Comparison of ENCODE assay signal across 14 cellular contexts in the genomic region with DNA sequence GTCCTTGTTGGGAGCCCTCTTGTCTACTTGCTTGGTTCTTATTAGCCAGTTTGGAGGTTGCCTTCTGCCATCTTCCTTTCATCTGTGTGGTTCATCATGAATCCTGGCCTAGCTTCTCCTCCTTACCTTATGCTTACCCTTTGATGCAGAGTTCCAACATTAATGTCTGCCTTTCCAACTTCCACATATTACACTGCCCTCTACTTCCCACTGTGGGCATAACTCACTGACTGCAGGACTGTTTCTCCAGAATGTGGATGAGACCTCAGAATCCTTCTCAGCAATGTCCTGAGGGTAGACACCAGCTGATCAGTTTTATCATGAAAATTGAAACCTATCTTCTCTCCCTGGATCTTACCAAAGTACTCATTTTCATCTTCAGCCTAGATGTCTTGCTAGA.
DNase-seq lines count a peak whose midpoint lies in the region; ATAC-seq and TF ChIP-seq lines count a peak whose summit lies in the region.
"Had no signal": no experiment of that assay in that cellular context is flagged by ENCODE, and none has a peak within 500 bp of the region (broad histone marks: within the 10 kb centered on the region; RNA-seq: fewer than 3 reads in every experiment).

No MANE protein-coding gene starts in this region.

- no peak for ATAC-seq in GM18873 (IDR thresholded peaks at IDR 0.05; ENCODE audit: low FRiP score, unreplicated experiment)
- ATAC-seq: activated CD8-positive, alpha-beta T cell treated with anti-CD3 and anti-CD28 coated beads for 36 hours; mucosa of descending colon; right cardiac atrium had no signal

- H3K9ac ChIP-seq in fibroblast of lung (ENCODE audit: insufficient read depth, low read length): no peak overlapping the region

- TF ChIP-seq CTCF in fibroblast of lung (conservative IDR thresholded peaks at IDR 0.05 in 1 of 2, IDR thresholded peaks at IDR 0.05 in 1 of 2; ENCODE audit: low read depth in 1 of 2, low read length in 2 of 2): peak in 1 of 2 donors; percentile 43
- TF ChIP-seq CTCF in osteoblast (IDR thresholded peaks at IDR 0.05; ENCODE audit: extremely low read depth, low read depth, low read length): peak; percentile 52

- H3K79me2 ChIP-seq in fibroblast of lung (ENCODE audit: control insufficient read depth, insufficient read depth, low read length) (no peaks in the 10 kb centered on the region), osteoblast (ENCODE audit: insufficient read depth, low read length) (no peaks in the 10 kb centered on the region)

- H3K4me3 ChIP-seq in fibroblast of lung (replicated peaks in 1 of 4; ENCODE audit: control extremely low read depth in 1 of 4, insufficient read depth in 1 of 4, low read depth in 3 of 4, low read length in 4 of 4) (no peak overlapping the region), osteoblast (ENCODE audit: insufficient read depth, low read length) (no peak overlapping the region)
- H3K4me3 ChIP-seq: mucosa of descending colon, thoracic aorta had no signal

- peak; percentile 22 for DNase-seq in H4 (ENCODE audit: low spot score)
- DNase-seq in NCI-H69 (lab: John Stamatoyannopoulos, UW): peak; percentile 7
- DNase-seq in fibroblast of lung (ENCODE audit: low read depth in 2 of 2): peak; percentile 2 to 23
- DNase-seq in osteoblast (ENCODE audit: insufficient read length, low spot score, missing footprints): no peak
- no peak for DNase-seq in C1 segment of cervical spinal cord (lab: John Stamatoyannopoulos, UW)
- DNase-seq in NCI-H2171 treated with DMSO at 0.1 percent for 48 hours (lab: John Stamatoyannopoulos, UW): no peak
- DNase-seq: activated CD8-positive, alpha-beta T cell treated with anti-CD3 and anti-CD28 coated beads for 36 hours; activated naive CD4-positive, alpha-beta T cell treated with anti-CD3 and anti-CD28 coated beads, Interleukin-2, amount 50 U/mL, for 16 hours; effector CD4-positive, alpha-beta T cell; mucosa of descending colon; NCI-H1694; right cardiac atrium had no signal

- H2AFZ ChIP-seq in fibroblast of lung (ENCODE audit: low read length) (no peak overlapping the region), osteoblast (ENCODE audit: low read length) (no peak overlapping the region)

- H3K4me1 ChIP-seq in fibroblast of lung (ENCODE audit: control insufficient read depth, extremely low read depth, insufficient read depth, low read length) (no peaks in the 10 kb centered on the region), osteoblast (ENCODE audit: insufficient read depth, low read length) (no peaks in the 10 kb centered on the region)

- no peaks in the 10 kb centered on the region for H3K36me3 ChIP-seq in fibroblast of lung (ENCODE audit: control insufficient read depth, insufficient read depth, low read length)
- no peaks in the 10 kb centered on the region for H3K36me3 ChIP-seq in osteoblast (ENCODE audit: insufficient read depth, low read length)
- H3K36me3 ChIP-seq: thoracic aorta had no signal

- H3K27me3 ChIP-seq in fibroblast of lung (ENCODE audit: control insufficient read depth, insufficient read depth, low read length) (peaks cover 2% of the 10 kb centered on the region), osteoblast (ENCODE audit: insufficient read depth, low read length) (no peaks in the 10 kb centered on the region)

- H3K9me3 ChIP-seq in fibroblast of lung (ENCODE audit: control insufficient read depth, insufficient read depth, low read depth, low read length) (no peaks in the 10 kb centered on the region), osteoblast (ENCODE audit: low read depth, low read length) (no peaks in the 10 kb centered on the region)
- H3K9me3 ChIP-seq: mucosa of descending colon, thoracic aorta had no signal

- no peaks in the 10 kb centered on the region for H4K20me1 ChIP-seq in fibroblast of lung (ENCODE audit: control insufficient read depth, extremely low read depth, insufficient read depth, low read length)
- H4K20me1 ChIP-seq in osteoblast (ENCODE audit: insufficient read depth, low read length): peaks cover 4% of the 10 kb centered on the region

- H3K4me2 ChIP-seq in fibroblast of lung (ENCODE audit: extremely low read depth, insufficient read depth, low read length) (no peak overlapping the region), osteoblast (ENCODE audit: insufficient read depth, low read length) (no peak overlapping the region)

- H3K27ac ChIP-seq in fibroblast of lung (ENCODE audit: insufficient read depth, low read length): no peak overlapping the region
- no peak overlapping the region for H3K27ac ChIP-seq in osteoblast (ENCODE audit: low read depth, low read length)
- H3K27ac ChIP-seq: thoracic aorta had no signal

Comparison
In these comparisons a context has a peak if more than half of its experiments do, and no peak if none do; other contexts are left out.
1. DNase-seq: peak in H4 (single experiment), NCI-H69 (single experiment) and fibroblast of lung (2 of 2); none in osteoblast (single experiment), C1 segment of cervical spinal cord (0 of 14) and NCI-H2171 treated with DMSO at 0.1 percent for 48 hours (single experiment).